ENCODE assay signal across 14 cellular contexts in genomic region chr16:61879-62281, GRCh38. TPM values are rescaled to one million over a fixed set of nuclear protein-coding genes. Genes with fewer than 3 reads are reported as not detected.
A peak's percentile ranks its signal among the peaks of the same experiment; 100 is the strongest.
DNase-seq lines count a peak whose midpoint lies in the region; ATAC-seq and TF ChIP-seq lines count a peak whose summit lies in the region.
"Had no signal": no experiment of that assay in that cellular context is flagged by ENCODE, and none has a peak within 500 bp of the region (broad histone marks: within the 10 kb centered on the region; RNA-seq: fewer than 3 reads in every experiment).

No MANE protein-coding gene starts in this region.

- no peaks in the 10 kb centered on the region for H3K9me2 ChIP-seq in GM23338 (ENCODE audit: insufficient read depth)

- no peak overlapping the region for H3K27ac ChIP-seq in GM23338 (ENCODE audit: low read depth)
- H3K27ac ChIP-seq in psoas muscle: no peak overlapping the region
- H3K27ac ChIP-seq: C4-2B, HL-60 had no signal

- no peaks in the 10 kb centered on the region for H3K27me3 ChIP-seq in GM23338 (ENCODE audit: insufficient read depth)
- H3K27me3 ChIP-seq in psoas muscle (ENCODE audit: insufficient read depth in 3 of 3, low read length in 2 of 3): no peaks in the 10 kb centered on the region

- H3K27ac Mint-ChIP-seq in GM23338 (no peak overlapping the region), chondrocyte (ENCODE audit: unreplicated experiment) (no peak overlapping the region)
- peak overlapping the region; percentile 47 for H3K27ac Mint-ChIP-seq in stimulated activated naive B cell treated with anti-CD40 and anti-IgM and Interleukin-4, amounts not matched to agents 10 μg/mL and 1 μg/mL and 100 μg/mL, for 72 hours
- H3K27ac Mint-ChIP-seq: CD4-positive, alpha-beta T cell; H9 had no signal

- no peak overlapping the region for H2AFZ ChIP-seq in GM23338

- no peaks in the 10 kb centered on the region for H3K79me2 ChIP-seq in GM23338 (replicated peaks; ENCODE audit: insufficient read depth)

- H3K9me3 Mint-ChIP-seq in GM23338: no peaks in the 10 kb centered on the region
- no peaks in the 10 kb centered on the region for H3K9me3 Mint-ChIP-seq in chondrocyte (ENCODE audit: low read depth)
- no peaks in the 10 kb centered on the region for H3K9me3 Mint-ChIP-seq in stimulated activated naive B cell treated with anti-CD40 and anti-IgM and Interleukin-4, amounts not matched to agents 10 μg/mL and 1 μg/mL and 100 μg/mL, for 72 hours
- H3K9me3 Mint-ChIP-seq: CD4-positive, alpha-beta T cell; H9 had no signal

- no peak overlapping the region for H3K4me2 ChIP-seq in GM23338

- no peak for ATAC-seq in GM23338
- no peak for ATAC-seq in psoas muscle
- ATAC-seq in stimulated activated naive B cell treated with anti-CD40 and anti-IgM and Interleukin-4, amounts not matched to agents 10 μg/mL and 1 μg/mL and 100 μg/mL, for 72 hours (replicated peaks): no peak
- no peak for ATAC-seq in GM19328 (IDR thresholded peaks at IDR 0.05; ENCODE audit: unreplicated experiment)

- H3F3A ChIP-seq in GM23338 (replicated peaks; ENCODE audit: low read depth): no peaks in the 10 kb centered on the region

- H3K36me3 ChIP-seq in GM23338 (ENCODE audit: insufficient read depth) (0 out of 2 replicates have a peak, but pooled peaks cover 4% of the 10 kb centered on the region), psoas muscle (ENCODE audit: insufficient read depth in 1 of 2, low read depth in 1 of 2) (peaks cover 7 to 78% of the 10 kb centered on the region in 2 donors)

- peaks cover 39% of the 10 kb centered on the region for H3K36me3 Mint-ChIP-seq in GM23338 (ENCODE audit: low read depth)
- peaks cover 32% of the 10 kb centered on the region for H3K36me3 Mint-ChIP-seq in chondrocyte (ENCODE audit: low read depth)
- peaks cover 16 to 19% of the 10 kb centered on the region in 2 donors for H3K36me3 Mint-ChIP-seq in stimulated activated naive B cell treated with anti-CD40 and anti-IgM and Interleukin-4, amounts not matched to agents 10 μg/mL and 1 μg/mL and 100 μg/mL, for 72 hours

- intact Hi-C loops in psoas muscle (cut with DNase I): no loop called here

- peak; percentile 18 for DNase-seq in GM23338 (ENCODE audit: low spot score)
- DNase-seq in chondrocyte (ENCODE audit: low spot score): peak; percentile 92
- peak; percentile 13 to 50 for DNase-seq in psoas muscle
- DNase-seq in stimulated activated naive B cell treated with anti-CD40 and anti-IgM and Interleukin-4, amounts not matched to agents 10 μg/mL and 1 μg/mL and 100 μg/mL, for 72 hours: no peak
- no peak for DNase-seq in occipital lobe (lab: John Stamatoyannopoulos, UW)
- DNase-seq in NCI-H1417 (lab: John Stamatoyannopoulos, UW): no peak
- DNase-seq: ACHN; Caco-2; CD4-positive, alpha-beta T cell; GDM1; H9 had no signal

- no peaks in the 10 kb centered on the region; the same call in 1 of the 2 replicates for H4K20me1 ChIP-seq in GM23338 (replicated peaks; ENCODE audit: insufficient read depth)

- H3K4me3 Mint-ChIP-seq in GM23338: no peak overlapping the region
- no peak overlapping the region for H3K4me3 Mint-ChIP-seq in chondrocyte (ENCODE audit: unreplicated experiment)
- H3K4me3 Mint-ChIP-seq in stimulated activated naive B cell treated with anti-CD40 and anti-IgM and Interleukin-4, amounts not matched to agents 10 μg/mL and 1 μg/mL and 100 μg/mL, for 72 hours: no peak overlapping the region
- H3K4me3 Mint-ChIP-seq: CD4-positive, alpha-beta T cell; H9 had no signal

- peaks cover 9% of the 10 kb centered on the region for H3K27me3 Mint-ChIP-seq in GM23338 (ENCODE audit: insufficient read depth, low read depth, poor library complexity)
- H3K27me3 Mint-ChIP-seq in chondrocyte (ENCODE audit: low read depth): no peaks in the 10 kb centered on the region
- no peaks in the 10 kb centered on the region for H3K27me3 Mint-ChIP-seq in stimulated activated naive B cell treated with anti-CD40 and anti-IgM and Interleukin-4, amounts not matched to agents 10 μg/mL and 1 μg/mL and 100 μg/mL, for 72 hours

- 87 to 93% (median 90%) methylated on average over 24 to 32 of the region's 32 CpGs for WGBS in psoas muscle, 3 donors

- H3K4me1 ChIP-seq in GM23338 (ENCODE audit: insufficient read depth) (no peaks in the 10 kb centered on the region; the same call in 1 of the 2 replicates), psoas muscle (peaks cover 16% of the 10 kb centered on the region)
- H3K4me1 ChIP-seq: Caco-2 had no signal

- H3K4me3 ChIP-seq in GM23338: no peak overlapping the region
- no peak overlapping the region for H3K4me3 ChIP-seq in psoas muscle

- peaks cover 6% of the 10 kb centered on the region for H3K4me1 Mint-ChIP-seq in GM23338
- H3K4me1 Mint-ChIP-seq in chondrocyte (ENCODE audit: low read depth): peaks cover 8% of the 10 kb centered on the region
- peaks cover 10 to 19% of the 10 kb centered on the region in 2 donors for H3K4me1 Mint-ChIP-seq in stimulated activated naive B cell treated with anti-CD40 and anti-IgM and Interleukin-4, amounts not matched to agents 10 μg/mL and 1 μg/mL and 100 μg/mL, for 72 hours

- no peaks in the 10 kb centered on the region for H3K9me3 ChIP-seq in psoas muscle
- H3K9me3 ChIP-seq: Caco-2 had no signal

- no peak for TF ChIP-seq CTCF in GM23338 (conservative IDR thresholded peaks at IDR 0.05; ENCODE audit: low read depth in 2 of 2)
- no peak for TF ChIP-seq CTCF in chondrocyte (IDR thresholded peaks at IDR 0.05)
- TF ChIP-seq CTCF in psoas muscle (IDR thresholded peaks at IDR 0.05): no peak

TF ChIP-seq in GM23338, 12 proteins besides CTCF, POLR2A, EP300 and RAD21:
- no peak for TF ChIP-seq EZH2phosphoT487 (IDR thresholded peaks at IDR 0.05; ENCODE audit: unreplicated experiment)
- TF ChIP-seq CREB1 (CRISPR knock-in tag; IDR thresholded peaks at IDR 0.05; ENCODE audit: low read depth): no peak
- TF ChIP-seq REST (IDR thresholded peaks at IDR 0.05; ENCODE audit: unreplicated experiment): no peak
- TF ChIP-seq ETS1 (IDR thresholded peaks at IDR 0.05): no peak
- TF ChIP-seq JUNB (IDR thresholded peaks at IDR 0.05; ENCODE audit: unreplicated experiment): no peak
TF ChIP-seq in GM23338: peak in this region for 0.

RNA-seq across cellular contexts. Expression of gene SNRNP25, which starts 8.3 kb away (rescaled TPM):
- total RNA-seq in GM23338 (2014; rRNA removed; shearing (Covaris generic)): 31.2 and 34.4 TPM in 2 replicates
- polyA plus RNA-seq in GM23338 (2016; fragmentation: Nextera tagmentation; extraction: Ambion mirVana) (79.5 and 81.6 TPM in 2 replicates), psoas muscle (10 to 100 TPM; 65.3 to 82.2 (median 70.5) TPM)
- total RNA-seq in chondrocyte (27.7 to 40.5 TPM (median 28.0 TPM) in 3 replicates), psoas muscle (10 to 100 TPM; 40.0 to 62.0 (median 48.9) TPM), occipital lobe (11.4 TPM)

RNA-seq across cellular contexts. Expression of gene POLR3K, which starts 8.5 kb away (rescaled TPM):
- 11.7 and 17.8 TPM in 2 replicates for total RNA-seq in GM23338 (2014; rRNA removed; shearing (Covaris generic))
- polyA plus RNA-seq in GM23338 (2016; fragmentation: Nextera tagmentation; extraction: Ambion mirVana) (58.5 and 60.0 TPM in 2 replicates), psoas muscle (10 to 100 TPM in 2 of 3 donors, 1 to 10 TPM in 1; 8.9 to 17.5 (median 11.7) TPM)
- total RNA-seq in chondrocyte (7.3 to 11.3 TPM (median 7.5 TPM) in 3 replicates), psoas muscle (10 to 100 TPM in 2 of 4 donors, 1 to 10 TPM in 2; 5.8 to 16.2 (median 9.0) TPM), occipital lobe (2.8 TPM)

RNA-seq across cellular contexts. Expression of gene RHBDF1, which starts 10.6 kb away (rescaled TPM):
- 15.3 and 24.5 TPM in 2 replicates for total RNA-seq in GM23338 (2014; rRNA removed; shearing (Covaris generic))
- 22.1 and 22.6 TPM in 2 replicates for polyA plus RNA-seq in GM23338 (2016; fragmentation: Nextera tagmentation; extraction: Ambion mirVana)
- total RNA-seq in chondrocyte: 52.4 to 55.5 TPM (median 52.7 TPM) in 3 replicates
- total RNA-seq in psoas muscle: 10 to 100 TPM in 3 of 4 donors, 1 to 10 TPM in 1; 9.0 to 24.8 (median 20.8) TPM
- polyA plus RNA-seq in psoas muscle: 10 to 100 TPM; 11.4 to 22.2 (median 15.3) TPM
- 3.0 TPM for total RNA-seq in occipital lobe

RNA-seq across cellular contexts. Expression of gene MPG, which starts 16.1 kb away (rescaled TPM):
- 57.8 and 91.1 TPM in 2 replicates for total RNA-seq in GM23338 (2014; rRNA removed; shearing (Covaris generic))
- polyA plus RNA-seq in GM23338 (2016; fragmentation: Nextera tagmentation; extraction: Ambion mirVana) (38.0 and 39.2 TPM in 2 replicates), psoas muscle (10 to 100 TPM; 53.8 to 68.1 (median 57.7) TPM)
- total RNA-seq in chondrocyte (52.6 to 65.4 TPM (median 61.1 TPM) in 3 replicates), psoas muscle (10 to 100 TPM; 23.0 to 43.1 (median 37.8) TPM), occipital lobe (50.7 TPM)

Comparison
In these comparisons a context has a peak if more than half of its experiments do, and no peak if none do; other contexts are left out.
1. DNase-seq: peak in GM23338 (single experiment), chondrocyte (single experiment) and psoas muscle (2 of 2); none in stimulated activated naive B cell treated with anti-CD40 and anti-IgM and Interleukin-4, amounts not matched to agents 10 μg/mL and 1 μg/mL and 100 μg/mL, for 72 hours (single experiment), occipital lobe (single experiment) and NCI-H1417 (0 of 3).